ENCODE assay signal across 1 cellular context in the genomic region with DNA sequence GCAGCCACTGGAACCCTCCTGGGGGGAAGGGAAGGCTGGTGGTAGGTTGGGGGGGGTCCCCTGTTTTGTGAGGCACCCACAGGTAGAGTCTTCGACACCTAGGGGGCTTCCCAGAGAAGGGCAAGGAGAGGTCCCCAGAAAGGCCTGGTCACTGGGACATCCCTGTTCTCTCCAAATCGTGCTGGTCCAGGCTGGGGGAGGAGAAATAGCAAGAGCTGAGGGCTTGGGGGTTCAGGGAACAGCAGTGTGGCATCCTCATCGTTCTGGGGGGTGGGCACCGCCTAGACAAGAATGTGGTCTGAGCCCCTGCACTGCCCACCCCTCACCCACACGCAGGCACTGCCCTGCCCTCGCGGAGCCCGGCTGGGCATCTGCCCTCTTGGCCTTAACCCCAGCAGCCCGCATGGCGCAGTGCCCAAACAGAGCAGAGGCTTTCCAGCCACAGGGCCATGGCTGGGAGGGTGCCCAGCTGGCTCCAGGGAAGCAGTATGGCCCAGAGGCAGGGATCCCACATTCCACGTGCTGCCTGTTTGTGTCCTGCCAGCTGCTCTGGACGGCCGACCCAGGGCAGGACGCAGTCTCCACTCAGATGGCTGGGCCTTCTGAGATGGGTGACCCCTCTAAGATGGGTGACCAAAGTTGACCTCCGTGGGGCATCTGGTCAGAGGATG.
TF ChIP-seq lines count a peak whose summit lies in the region.

No MANE protein-coding gene starts in this region.

TF ChIP-seq in HepG2, 621 proteins besides CTCF, POLR2A, EP300 and RAD21:
- TF ChIP-seq, protein P1, sequence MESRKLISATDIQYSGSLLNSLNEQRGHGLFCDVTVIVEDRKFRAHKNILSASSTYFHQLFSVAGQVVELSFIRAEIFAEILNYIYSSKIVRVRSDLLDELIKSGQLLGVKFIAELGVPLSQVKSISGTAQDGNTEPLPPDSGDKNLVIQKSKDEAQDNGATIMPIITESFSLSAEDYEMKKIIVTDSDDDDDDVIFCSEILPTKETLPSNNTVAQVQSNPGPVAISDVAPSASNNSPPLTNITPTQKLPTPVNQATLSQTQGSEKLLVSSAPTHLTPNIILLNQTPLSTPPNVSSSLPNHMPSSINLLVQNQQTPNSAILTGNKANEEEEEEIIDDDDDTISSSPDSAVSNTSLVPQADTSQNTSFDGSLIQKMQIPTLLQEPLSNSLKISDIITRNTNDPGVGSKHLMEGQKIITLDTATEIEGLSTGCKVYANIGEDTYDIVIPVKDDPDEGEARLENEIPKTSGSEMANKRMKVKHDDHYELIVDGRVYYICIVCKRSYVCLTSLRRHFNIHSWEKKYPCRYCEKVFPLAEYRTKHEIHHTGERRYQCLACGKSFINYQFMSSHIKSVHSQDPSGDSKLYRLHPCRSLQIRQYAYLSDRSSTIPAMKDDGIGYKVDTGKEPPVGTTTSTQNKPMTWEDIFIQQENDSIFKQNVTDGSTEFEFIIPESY (CRISPR knock-in tag; IDR thresholded peaks at IDR 0.05): 0 out of 2 replicates have a peak, but pooled peaks have one; percentile 12
- peak; percentile 62; the same call in 1 of the 2 replicates for TF ChIP-seq ZC3H13 (CRISPR knock-in tag; IDR thresholded peaks at IDR 0.05)
- no peak for TF ChIP-seq ZNF460 (CRISPR knock-in tag; IDR thresholded peaks at IDR 0.05; ENCODE audit: borderline replicate concordance)
- peak; percentile 83; the same call in 1 of the 2 replicates for TF ChIP-seq HNRNPL (IDR thresholded peaks at IDR 0.05; ENCODE audit: low read depth, low read length)
- peak; percentile 67; the same call in 1 of the 2 replicates for TF ChIP-seq AKAP8 (CRISPR knock-in tag; IDR thresholded peaks at IDR 0.05)
- TF ChIP-seq NCOA2 (CRISPR knock-in tag; IDR thresholded peaks at IDR 0.05): no peak
